In the genomic region with DNA sequence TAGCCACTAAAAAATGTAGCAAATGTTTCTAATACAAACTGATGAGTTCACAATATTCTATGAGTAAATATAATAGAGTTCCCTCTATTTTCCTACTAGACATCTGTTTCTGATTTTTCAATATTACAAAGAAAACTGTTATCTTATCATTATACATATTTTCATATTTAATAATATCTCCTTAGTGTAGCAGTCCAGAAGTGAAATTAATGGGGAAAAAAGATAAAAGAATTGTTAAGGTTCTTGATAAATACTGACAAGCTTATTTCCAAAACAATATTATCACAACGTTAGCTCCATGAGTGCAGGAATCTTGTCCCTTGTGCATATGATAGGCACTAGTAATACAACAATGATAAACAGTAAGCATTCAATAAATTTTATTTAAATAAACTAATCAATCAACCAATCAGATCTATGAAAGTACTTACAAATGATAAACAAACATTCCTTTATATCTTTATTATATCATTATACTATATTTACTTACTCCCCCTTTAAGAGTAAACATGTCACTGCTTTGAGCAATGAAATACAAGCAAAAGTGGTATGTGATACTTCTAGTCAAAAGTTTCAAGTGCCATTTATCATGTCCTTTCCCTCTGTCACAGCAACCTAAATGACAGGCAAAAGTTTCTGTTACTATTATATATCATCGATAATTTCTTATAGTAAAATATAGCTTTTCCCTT, we compare ENCODE assay signal across 33 cellular contexts.
"Had no signal": no experiment of that assay in that cellular context is flagged by ENCODE, and none has a peak within 500 bp of the region (broad histone marks: within the 10 kb centered on the region; RNA-seq: fewer than 3 reads in every experiment).

No MANE protein-coding gene starts in this region.

- ATAC-seq: activated CD4-positive, alpha-beta T cell treated with anti-CD3 and anti-CD28 coated beads for 36 hours; activated CD8-positive, alpha-beta T cell treated with anti-CD3 and anti-CD28 coated beads, Interleukin-2, amount 10 ng/mL, durations not matched to agents 7 days and 5 days; activated naive CD4-positive, alpha-beta T cell treated with anti-CD3 and anti-CD28 coated beads, Interleukin-2, amount 50 U/mL, for 72 hours; activated T-cell treated with anti-CD3 and anti-CD28 coated beads, Interleukin-2, amount 50 U/mL, for 72 hours; gastroesophageal sphincter had no signal

- H3K27me3 Mint-ChIP-seq: activated CD4-positive, alpha-beta memory T cell treated with anti-CD3 and anti-CD28 coated beads for 36 hours; activated CD4-positive, alpha-beta T cell treated with anti-CD3 and anti-CD28 coated beads for 36 hours; activated CD4-positive, alpha-beta T cell treated with anti-CD3 and anti-CD28 coated beads, Interleukin-2, amount 10 ng/mL, durations not matched to agents 24 days and 14 days; activated naive CD4-positive, alpha-beta T cell treated with anti-CD3 and anti-CD28 coated beads, Interleukin-2, amount 10 ng/mL, durations not matched to agents 7 days and 5 days; activated naive CD8-positive, alpha-beta T cell treated with anti-CD3 and anti-CD28 coated beads, Interleukin-2, amount 10 ng/mL, durations not matched to agents 7 days and 5 days; activated T-cell treated with anti-CD3 and anti-CD28 coated beads, Interleukin-2, amount 50 U/mL, for 24 hours; central memory CD8-positive, alpha-beta T cell; dendritic cell treated with granulocyte-macrophage colony-stimulating factor and Interleukin-4, amounts not matched to agents 40 ng/mL and 50 ng/mL, for 4 days had no signal

- H3K36me3 ChIP-seq: brain microvascular endothelial cell, esophagus muscularis mucosa, gastroesophageal sphincter had no signal

- DNase-seq: activated CD4-positive, alpha-beta memory T cell treated with anti-CD3 and anti-CD28 coated beads for 36 hours; activated CD4-positive, alpha-beta T cell treated with anti-CD3 and anti-CD28 coated beads for 36 hours; activated CD4-positive, alpha-beta T cell treated with anti-CD3 and anti-CD28 coated beads, Interleukin-2, amount 10 ng/mL, durations not matched to agents 24 days and 14 days; activated CD4-positive, CD25-positive, alpha-beta regulatory T cell; activated CD4-positive, CD25-positive, alpha-beta regulatory T cell treated with anti-CD3 and anti-CD28 coated beads, Interleukin-2, amount 50 U/mL, for 72 hours; activated CD8-positive, alpha-beta memory T cell treated with anti-CD3 and anti-CD28 coated beads, Interleukin-2, amount 50 U/mL, for 48 hours; activated CD8-positive, alpha-beta T cell treated with anti-CD3 and anti-CD28 coated beads, Interleukin-2, amount 10 ng/mL, durations not matched to agents 7 days and 5 days; activated gamma-delta T cell; activated naive CD4-positive, alpha-beta T cell; activated naive CD4-positive, alpha-beta T cell treated with anti-CD3 and anti-CD28 coated beads, Interleukin-2, amount 10 ng/mL, durations not matched to agents 7 days and 5 days; activated naive CD8-positive, alpha-beta T cell treated with anti-CD3 and anti-CD28 coated beads, Interleukin-2, amount 10 ng/mL, durations not matched to agents 7 days and 5 days; activated T-cell treated with anti-CD3 and anti-CD28 coated beads for 4 hours; activated T-cell treated with anti-CD3 and anti-CD28 coated beads, Interleukin-2, amount 50 U/mL, for 24 hours; activated T-cell treated with anti-CD3 and anti-CD28 coated beads, Interleukin-2, amount 50 U/mL, for 72 hours; amniotic stem cell; anterior cingulate cortex; brain microvascular endothelial cell; dorsolateral prefrontal cortex; effector memory CD4-positive, alpha-beta T cell; endodermal cell; erythroblast; foreskin melanocyte; head of caudate nucleus; hippocampal formation; T-helper 2 cell had no signal

- FAIRE-seq: astrocyte, bronchial epithelial cell had no signal

- H3K36me3 Mint-ChIP-seq: activated CD4-positive, alpha-beta memory T cell treated with anti-CD3 and anti-CD28 coated beads for 36 hours; activated naive CD4-positive, alpha-beta T cell treated with anti-CD3 and anti-CD28 coated beads, Interleukin-2, amount 10 ng/mL, durations not matched to agents 7 days and 5 days; activated naive CD4-positive, alpha-beta T cell treated with anti-CD3 and anti-CD28 coated beads, Interleukin-2, amount 50 U/mL, for 72 hours; activated naive CD8-positive, alpha-beta T cell treated with anti-CD3 and anti-CD28 coated beads, Interleukin-2, amount 10 ng/mL, durations not matched to agents 7 days and 5 days had no signal

- H3K9me3 Mint-ChIP-seq: activated CD4-positive, alpha-beta memory T cell treated with anti-CD3 and anti-CD28 coated beads for 36 hours; activated CD4-positive, alpha-beta T cell treated with anti-CD3 and anti-CD28 coated beads, Interleukin-2, amount 10 ng/mL, durations not matched to agents 24 days and 14 days; activated naive CD4-positive, alpha-beta T cell treated with anti-CD3 and anti-CD28 coated beads, Interleukin-2, amount 10 ng/mL, durations not matched to agents 7 days and 5 days; activated naive CD4-positive, alpha-beta T cell treated with anti-CD3 and anti-CD28 coated beads, Interleukin-2, amount 50 U/mL, for 72 hours; activated naive CD8-positive, alpha-beta T cell treated with anti-CD3 and anti-CD28 coated beads, Interleukin-2, amount 10 ng/mL, durations not matched to agents 7 days and 5 days; activated T-cell treated with anti-CD3 and anti-CD28 coated beads, Interleukin-2, amount 50 U/mL, for 24 hours; activated T-cell treated with anti-CD3 and anti-CD28 coated beads, Interleukin-2, amount 50 U/mL, for 72 hours; central memory CD8-positive, alpha-beta T cell; dendritic cell treated with granulocyte-macrophage colony-stimulating factor and Interleukin-4, amounts not matched to agents 40 ng/mL and 50 ng/mL, for 4 days; endodermal cell had no signal

- H3K4me1 Mint-ChIP-seq: activated CD4-positive, alpha-beta T cell treated with anti-CD3 and anti-CD28 coated beads for 36 hours; activated CD4-positive, alpha-beta T cell treated with anti-CD3 and anti-CD28 coated beads, Interleukin-2, amount 10 ng/mL, durations not matched to agents 24 days and 14 days; activated naive CD4-positive, alpha-beta T cell treated with anti-CD3 and anti-CD28 coated beads, Interleukin-2, amount 10 ng/mL, durations not matched to agents 7 days and 5 days; activated naive CD8-positive, alpha-beta T cell treated with anti-CD3 and anti-CD28 coated beads, Interleukin-2, amount 10 ng/mL, durations not matched to agents 7 days and 5 days; central memory CD8-positive, alpha-beta T cell; endodermal cell had no signal

- H3K27ac ChIP-seq: brain microvascular endothelial cell, coronary artery, dorsolateral prefrontal cortex, esophagus muscularis mucosa, gastroesophageal sphincter had no signal

- H3K27ac Mint-ChIP-seq: activated CD4-positive, alpha-beta memory T cell treated with anti-CD3 and anti-CD28 coated beads for 36 hours; activated CD4-positive, alpha-beta T cell treated with anti-CD3 and anti-CD28 coated beads for 36 hours; activated CD4-positive, alpha-beta T cell treated with anti-CD3 and anti-CD28 coated beads, Interleukin-2, amount 10 ng/mL, durations not matched to agents 24 days and 14 days; activated CD8-positive, alpha-beta T cell treated with anti-CD3 and anti-CD28 coated beads, Interleukin-2, amount 10 ng/mL, durations not matched to agents 7 days and 5 days; activated naive CD4-positive, alpha-beta T cell treated with anti-CD3 and anti-CD28 coated beads, Interleukin-2, amount 10 ng/mL, durations not matched to agents 7 days and 5 days; activated naive CD4-positive, alpha-beta T cell treated with anti-CD3 and anti-CD28 coated beads, Interleukin-2, amount 50 U/mL, for 72 hours; activated naive CD8-positive, alpha-beta T cell treated with anti-CD3 and anti-CD28 coated beads, Interleukin-2, amount 10 ng/mL, durations not matched to agents 7 days and 5 days; activated T-cell treated with anti-CD3 and anti-CD28 coated beads, Interleukin-2, amount 50 U/mL, for 24 hours; activated T-cell treated with anti-CD3 and anti-CD28 coated beads, Interleukin-2, amount 50 U/mL, for 72 hours; dendritic cell treated with granulocyte-macrophage colony-stimulating factor and Interleukin-4, amounts not matched to agents 40 ng/mL and 50 ng/mL, for 4 days; endodermal cell had no signal

- H3K4me1 ChIP-seq: esophagus muscularis mucosa had no signal

- H3K27me3 ChIP-seq: brain microvascular endothelial cell, dorsolateral prefrontal cortex, esophagus muscularis mucosa, gastroesophageal sphincter had no signal

- H3K4me3 Mint-ChIP-seq: activated CD4-positive, alpha-beta memory T cell treated with anti-CD3 and anti-CD28 coated beads for 36 hours; activated CD4-positive, alpha-beta T cell treated with anti-CD3 and anti-CD28 coated beads for 36 hours; activated CD4-positive, alpha-beta T cell treated with anti-CD3 and anti-CD28 coated beads, Interleukin-2, amount 10 ng/mL, durations not matched to agents 24 days and 14 days; activated CD8-positive, alpha-beta T cell treated with anti-CD3 and anti-CD28 coated beads, Interleukin-2, amount 10 ng/mL, durations not matched to agents 7 days and 5 days; activated naive CD4-positive, alpha-beta T cell treated with anti-CD3 and anti-CD28 coated beads, Interleukin-2, amount 10 ng/mL, durations not matched to agents 7 days and 5 days; activated naive CD8-positive, alpha-beta T cell treated with anti-CD3 and anti-CD28 coated beads, Interleukin-2, amount 10 ng/mL, durations not matched to agents 7 days and 5 days; activated T-cell treated with anti-CD3 and anti-CD28 coated beads, Interleukin-2, amount 50 U/mL, for 24 hours; activated T-cell treated with anti-CD3 and anti-CD28 coated beads, Interleukin-2, amount 50 U/mL, for 72 hours; central memory CD8-positive, alpha-beta T cell; dendritic cell treated with granulocyte-macrophage colony-stimulating factor and Interleukin-4, amounts not matched to agents 40 ng/mL and 50 ng/mL, for 4 days; endodermal cell had no signal

- H3K9me3 ChIP-seq: esophagus muscularis mucosa, gastroesophageal sphincter had no signal

- H3K4me3 ChIP-seq: coronary artery, dorsolateral prefrontal cortex, esophagus muscularis mucosa, gastroesophageal sphincter had no signal
